Comparison of ENCODE assay signal across 1 cellular context in genomic region chr5:1346627-1347440, GRCh38.
TF ChIP-seq lines count a peak whose summit lies in the region.

No MANE protein-coding gene starts in this region.

TF ChIP-seq in H1, 55 proteins besides CTCF, POLR2A, EP300 and RAD21:
- TF ChIP-seq CBX8 (IDR thresholded peaks at IDR 0.05; ENCODE audit: borderline replicate concordance, low read depth, low read length), result no peak
- TF ChIP-seq YY1 (IDR thresholded peaks at IDR 0.05; ENCODE audit: low read depth, low read length), result no peak
- no peak for TF ChIP-seq BRCA1 (IDR thresholded peaks at IDR 0.05; ENCODE audit: low read depth, low read length)
- TF ChIP-seq SIX5 (IDR thresholded peaks at IDR 0.05; ENCODE audit: low read depth, low read length), result no peak
- no peak for TF ChIP-seq SUZ12 (IDR thresholded peaks at IDR 0.05; ENCODE audit: low read length)
- no peak for TF ChIP-seq TBP (IDR thresholded peaks at IDR 0.05; ENCODE audit: low read depth, low read length)
- TF ChIP-seq TEAD4 (IDR thresholded peaks at IDR 0.05; ENCODE audit: low read depth, low read length), result no peak
- TF ChIP-seq JUND (IDR thresholded peaks at IDR 0.05; ENCODE audit: low read length), result no peak
- TF ChIP-seq SAP30 (IDR thresholded peaks at IDR 0.05; ENCODE audit: insufficient read depth, insufficient replicate concordance, low read length), result no peak
- no peak for TF ChIP-seq KDM5A (IDR thresholded peaks at IDR 0.05; ENCODE audit: low read length)
- no peak for TF ChIP-seq TAF1 (IDR thresholded peaks at IDR 0.05; ENCODE audit: low read depth, low read length)
- TF ChIP-seq MAFK (IDR thresholded peaks at IDR 0.05; ENCODE audit: low read depth, low read length), result no peak
- TF ChIP-seq PHF8 (conservative IDR thresholded peaks at IDR 0.05; ENCODE audit: low read depth, low read length), result no peak
- no peak for TF ChIP-seq POLR2AphosphoS5 (IDR thresholded peaks at IDR 0.05; ENCODE audit: low read depth, low read length)
- TF ChIP-seq CTBP2 (IDR thresholded peaks at IDR 0.05; ENCODE audit: borderline replicate concordance, insufficient read depth, insufficient read length, low read length), result no peak
- TF ChIP-seq TAF7 (optimal IDR thresholded peaks at IDR 0.05; ENCODE audit: borderline replicate concordance, low read depth, low read length), result no peak
- TF ChIP-seq USF2 (IDR thresholded peaks at IDR 0.05; ENCODE audit: low read length), result no peak
- TF ChIP-seq MAX (IDR thresholded peaks at IDR 0.05), result no peak
